In the genomic region with DNA sequence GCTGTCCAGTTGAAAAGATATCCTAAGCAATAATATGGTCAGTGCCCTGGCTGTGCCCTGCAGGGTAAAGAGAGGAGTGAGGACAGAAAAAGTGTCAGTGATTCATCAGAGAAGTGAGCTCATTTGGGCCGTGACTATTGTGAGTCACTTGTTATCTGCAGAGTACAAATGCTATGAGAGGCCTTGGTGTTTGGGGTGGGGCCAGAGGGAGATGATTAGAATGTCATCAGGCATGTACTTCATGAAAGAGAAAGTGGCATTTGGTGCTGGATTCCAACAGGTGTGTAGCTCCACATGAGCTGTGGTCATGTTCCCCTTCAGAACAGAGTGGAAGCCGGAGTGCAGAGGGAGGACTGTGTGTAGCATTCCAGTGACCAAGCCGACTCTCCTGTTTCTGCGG, we compare ENCODE assay signal across 9 cellular contexts.
A peak's percentile ranks its signal among the peaks of the same experiment; 100 is the strongest.
DNase-seq lines count a peak whose midpoint lies in the region; ATAC-seq and TF ChIP-seq lines count a peak whose summit lies in the region.
"Had no signal": no experiment of that assay in that cellular context is flagged by ENCODE, and none has a peak within 500 bp of the region (broad histone marks: within the 10 kb centered on the region; RNA-seq: fewer than 3 reads in every experiment).

No MANE protein-coding gene starts in this region.

- H3K4me1 Mint-ChIP-seq in endodermal cell = peaks cover 39% of the 10 kb centered on the region

- H3K9ac ChIP-seq in endodermal cell (ENCODE audit: extremely low read depth, low read length, poor library complexity, severe bottlenecking) (no peak overlapping the region), skeletal muscle satellite cell (ENCODE audit: low read depth, low read length) (no peak overlapping the region)

- H3K27me3 ChIP-seq in endodermal cell (ENCODE audit: control insufficient read depth, insufficient read depth, low read length, poor library complexity, severe bottlenecking) (no peaks in the 10 kb centered on the region), skeletal muscle satellite cell (ENCODE audit: control insufficient read depth, insufficient read depth, low read length) (no peaks in the 10 kb centered on the region)

- no peaks in the 10 kb centered on the region for H3K9me3 Mint-ChIP-seq in endodermal cell

- H3K27me3 Mint-ChIP-seq in endodermal cell (ENCODE audit: insufficient read depth) = no peaks in the 10 kb centered on the region
- H3K27me3 Mint-ChIP-seq: T-cell had no signal

- peak overlapping the region; percentile 65 for H3K4me2 ChIP-seq in skeletal muscle satellite cell (ENCODE audit: low read length)

- 89 to 90% methylated on average over 1 to 4 of the region's 4 CpGs for WGBS in endodermal cell (ENCODE audit: insufficient coverage in 1 of 2, insufficient read length in 1 of 2), 2 experiments

- H3K4me3 ChIP-seq in endodermal cell (ENCODE audit: low read length) (no peak overlapping the region), skeletal muscle satellite cell (ENCODE audit: low read length) (peak overlapping the region; percentile 13)

- no peaks in the 10 kb centered on the region for H3K36me3 ChIP-seq in endodermal cell (ENCODE audit: control insufficient read depth, insufficient read depth, low read length)
- no peaks in the 10 kb centered on the region for H3K36me3 ChIP-seq in skeletal muscle satellite cell (ENCODE audit: insufficient read depth, low read length)

- H3K36me3 Mint-ChIP-seq in endodermal cell (ENCODE audit: low read depth) = peaks cover 5% of the 10 kb centered on the region

- ATAC-seq in HG03025 (IDR thresholded peaks at IDR 0.05; ENCODE audit: low FRiP score, unreplicated experiment) = no peak

- H3K4me1 ChIP-seq in endodermal cell (ENCODE audit: control insufficient read depth, insufficient read depth, low read length) (peaks cover 5% of the 10 kb centered on the region), skeletal muscle satellite cell (ENCODE audit: control insufficient read depth, insufficient read depth, low read length) (peaks cover 17% of the 10 kb centered on the region)

- H3K4me3 Mint-ChIP-seq in endodermal cell = no peak overlapping the region
- H3K4me3 Mint-ChIP-seq: T-cell had no signal

- peak overlapping the region; percentile 54 for H3K27ac Mint-ChIP-seq in endodermal cell
- H3K27ac Mint-ChIP-seq: T-cell had no signal

- DNase-seq in activated T-cell treated with anti-CD3 and anti-CD28 coated beads for 48 hours (ENCODE audit: low read depth) (peak; percentile 15), LHCN-M2 (ENCODE audit: low read depth) (peak; percentile 91), endodermal cell (no peak), HuH-7 (ENCODE audit: low spot score) (no peak), NCI-H1694 treated with DMSO at 0.1 percent for 48 hours (lab: John Stamatoyannopoulos, UW) (no peak)
- DNase-seq in activated T-cell treated with anti-CD3 and anti-CD28 coated beads, Interleukin-2, amount 50 U/mL, for 1 hour = no peak
- DNase-seq: T-cell had no signal

- no peak overlapping the region for H3K27ac ChIP-seq in endodermal cell (ENCODE audit: low read depth, low read length)

- TF ChIP-seq CTCF in endodermal cell (conservative IDR thresholded peaks at IDR 0.05) = no peak

- H3K9me3 ChIP-seq in endodermal cell (ENCODE audit: control insufficient read depth, low read length) (no peaks in the 10 kb centered on the region), skeletal muscle satellite cell (replicated peaks; ENCODE audit: low read length) (no peaks in the 10 kb centered on the region)

Comparison
In these comparisons a context has a peak if more than half of its experiments do, and no peak if none do; other contexts are left out.
1. DNase-seq: peak in activated T-cell treated with anti-CD3 and anti-CD28 coated beads for 48 hours (single experiment) and LHCN-M2 (single experiment); none in activated T-cell treated with anti-CD3 and anti-CD28 coated beads, Interleukin-2, amount 50 U/mL, for 1 hour (single experiment), endodermal cell (single experiment), HuH-7 (single experiment) and NCI-H1694 treated with DMSO at 0.1 percent for 48 hours (single experiment).